18 cellular contexts compared by ENCODE assay signal in the genomic region with DNA sequence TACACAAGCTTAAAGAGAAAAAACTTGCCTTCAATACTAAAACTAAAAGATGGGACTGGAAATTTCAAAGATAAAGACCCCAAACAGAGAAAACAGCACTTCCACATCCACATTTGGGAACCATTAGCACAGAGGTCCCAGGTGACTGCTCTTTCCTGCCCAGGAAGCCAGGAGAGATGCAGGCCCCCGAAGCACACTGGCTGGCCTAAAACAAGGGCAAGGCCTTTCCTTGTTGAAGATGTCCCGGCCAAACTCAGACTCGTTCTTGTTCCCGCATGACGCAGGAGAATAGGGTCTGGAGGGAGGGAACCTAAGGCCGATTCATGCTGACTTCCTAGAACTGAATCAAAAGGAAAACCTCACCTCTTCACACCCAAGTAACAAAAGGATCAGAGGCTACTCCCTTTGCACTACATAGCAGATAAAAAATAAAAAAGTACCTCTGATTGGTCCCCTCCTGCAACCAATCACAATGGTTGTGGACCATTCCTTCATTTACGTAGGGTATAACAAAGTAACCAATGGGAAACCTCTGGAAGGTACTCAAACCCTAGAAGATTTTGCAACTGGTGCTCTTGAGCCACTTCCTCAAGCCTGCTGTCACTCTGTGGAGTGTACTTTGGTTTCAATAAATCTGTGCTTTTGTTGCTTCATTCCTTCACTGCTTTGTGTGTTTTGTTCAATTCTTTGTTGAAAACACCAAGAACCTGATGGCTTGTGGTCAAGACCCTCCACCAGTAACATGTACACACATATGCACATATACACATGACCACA. TPM values are rescaled to one million over a fixed set of nuclear protein-coding genes. Genes with fewer than 3 reads are reported as not detected.
"Had no signal": no experiment of that assay in that cellular context is flagged by ENCODE, and none has a peak within 500 bp of the region (broad histone marks: within the 10 kb centered on the region; RNA-seq: fewer than 3 reads in every experiment).

No MANE protein-coding gene starts in this region.

- H3K27ac ChIP-seq: epithelial cell of prostate, esophagus muscularis mucosa, gastrocnemius medialis, hepatocyte, pancreas had no signal

- H3K36me3 ChIP-seq: gastrocnemius medialis, pancreas had no signal

- H3K4me1 ChIP-seq: pancreas had no signal

- H3K4me3 ChIP-seq: esophagus muscularis mucosa, gastrocnemius medialis, hepatocyte, pancreas had no signal

- H3K9me3 ChIP-seq: esophagus muscularis mucosa, gastrocnemius medialis, pancreas had no signal

- DNase-seq: cortex of kidney; effector memory CD4-positive, alpha-beta T cell; gastrocnemius medialis; glutamatergic neuron; kidney; left cardiac atrium; mesendoderm; naive B cell; occipital lobe; stimulated activated CD4-positive, alpha-beta T cell treated with anti-CD3 and anti-CD28 coated beads, Interleukin-12 subunit alpha, Interleukin-12 subunit beta, amount 100 ng/mL, for 4 hours; stimulated activated naive CD4-positive, alpha-beta T cell treated with Interleukin-2 at 50 U/mL for 16 hours; trophoblast cell had no signal

- ATAC-seq: gastrocnemius medialis, left cardiac atrium, pancreas had no signal

- H3K27me3 ChIP-seq: esophagus muscularis mucosa, gastrocnemius medialis, hepatocyte, pancreas had no signal

RNA-seq across cellular contexts. Expression of a gene that starts 48.7 kb away (rescaled TPM):
- total RNA-seq: fibroblast of villous mesenchyme, gastrocnemius medialis, urinary bladder had no signal
